20 cellular contexts compared by ENCODE assay signal in the genomic region with DNA sequence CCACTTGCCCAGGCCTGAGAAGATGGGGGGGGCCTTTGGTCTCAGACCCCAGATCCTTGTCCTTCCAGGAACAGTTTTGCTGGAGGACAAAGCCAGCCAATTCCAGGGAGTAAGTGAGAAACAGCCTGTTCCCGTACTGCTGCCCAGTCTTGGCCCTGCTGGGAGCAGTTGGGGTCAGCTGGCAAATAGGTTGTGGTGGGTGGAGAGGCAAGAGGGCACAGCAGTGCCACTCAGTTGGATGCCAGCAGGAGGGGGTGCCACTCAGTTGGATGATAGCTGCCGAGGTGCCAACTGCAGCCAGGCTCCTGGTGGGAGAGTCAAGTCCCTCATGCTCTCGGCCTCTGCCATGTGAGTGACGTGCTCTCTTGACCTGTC.
DNase-seq lines count a peak whose midpoint lies in the region; ATAC-seq and TF ChIP-seq lines count a peak whose summit lies in the region.
"Had no signal": no experiment of that assay in that cellular context is flagged by ENCODE, and none has a peak within 500 bp of the region (broad histone marks: within the 10 kb centered on the region; RNA-seq: fewer than 3 reads in every experiment).

No MANE protein-coding gene starts in this region.

- H3K9ac ChIP-seq in BLaER1: 0 out of 2 replicates have a peak overlapping the region, but pooled peaks have one; percentile 18

- peak overlapping the region; percentile 81 for H3K27ac ChIP-seq in BLaER1
- H3K27ac ChIP-seq: C4-2B, dorsolateral prefrontal cortex, pancreas had no signal

- peaks cover 15% of the 10 kb centered on the region for H4K20me1 ChIP-seq in BLaER1

- ATAC-seq in left lobe of liver: peak; percentile 57
- no peak for ATAC-seq in GM21367 (IDR thresholded peaks at IDR 0.05; ENCODE audit: unreplicated experiment)
- ATAC-seq: activated CD4-positive, CD25-positive, alpha-beta regulatory T cell treated with anti-CD3 and anti-CD28 coated beads, Interleukin-2, amount 50 U/mL, for 24 hours; pancreas had no signal

- no peak overlapping the region for H3K4me3 Mint-ChIP-seq in chondrocyte (ENCODE audit: unreplicated experiment)
- H3K4me3 Mint-ChIP-seq in osteocyte (ENCODE audit: unreplicated experiment): no peak overlapping the region
- H3K4me3 Mint-ChIP-seq: activated naive CD8-positive, alpha-beta T cell treated with anti-CD3 and anti-CD28 coated beads, Interleukin-2, amount 10 ng/mL, durations not matched to agents 7 days and 5 days had no signal

- TF ChIP-seq CTCF in chondrocyte (IDR thresholded peaks at IDR 0.05): no peak
- TF ChIP-seq CTCF in osteocyte (IDR thresholded peaks at IDR 0.05): no peak

- peak overlapping the region; percentile 36 for H3K27ac Mint-ChIP-seq in chondrocyte (ENCODE audit: unreplicated experiment)
- H3K27ac Mint-ChIP-seq in osteocyte (ENCODE audit: unreplicated experiment): peak overlapping the region; percentile 27
- H3K27ac Mint-ChIP-seq: activated naive CD8-positive, alpha-beta T cell treated with anti-CD3 and anti-CD28 coated beads, Interleukin-2, amount 10 ng/mL, durations not matched to agents 7 days and 5 days had no signal

- H3K4me1 Mint-ChIP-seq in chondrocyte (ENCODE audit: low read depth) (peaks cover 54% of the 10 kb centered on the region), osteocyte (ENCODE audit: unreplicated experiment) (peaks cover 60% of the 10 kb centered on the region)

- no peak for DNase-seq in chondrocyte (ENCODE audit: low spot score)
- no peak for DNase-seq in left lobe of liver (ENCODE audit: low spot score)
- DNase-seq in osteocyte (ENCODE audit: extremely low spot score, unreplicated experiment): no peak
- DNase-seq in EL: no peak
- DNase-seq in stimulated activated CD4-positive, alpha-beta T cell treated with anti-CD3 and anti-CD28 coated beads, Interleukin-4, amount 100 ng/mL, for 1 hour: no peak
- no peak for DNase-seq in COLO668 (lab: John Stamatoyannopoulos, UW; ENCODE audit: unreplicated experiment)
- DNase-seq: activated naive CD8-positive, alpha-beta T cell treated with anti-CD3 and anti-CD28 coated beads, Interleukin-2, amount 10 ng/mL, durations not matched to agents 7 days and 5 days; dorsolateral prefrontal cortex; GF-D8; NCI-H2107; NCI-H510A treated with DMSO at 0.1 percent for 48 hours; RPMI8226; stimulated activated CD4-positive, alpha-beta T cell treated with anti-CD3 and anti-CD28 coated beads, Interleukin-4, amount 100 ng/mL, for 24 hours had no signal

- no peaks in the 10 kb centered on the region for H3K27me3 ChIP-seq in BLaER1
- H3K27me3 ChIP-seq: dorsolateral prefrontal cortex, left lung, pancreas had no signal

- no peak overlapping the region for H3K4me3 ChIP-seq in BLaER1
- H3K4me3 ChIP-seq: dorsolateral prefrontal cortex, left lung, pancreas, skin epidermis had no signal

- H3K4me2 ChIP-seq in BLaER1: peak overlapping the region; percentile 87

- peaks cover 83% of the 10 kb centered on the region for H3K4me1 ChIP-seq in BLaER1

- peaks cover 29% of the 10 kb centered on the region for H3K36me3 ChIP-seq in BLaER1

- no peaks in the 10 kb centered on the region for H3K9me3 ChIP-seq in BLaER1
- H3K9me3 ChIP-seq: left lung, pancreas had no signal

- no peaks in the 10 kb centered on the region for H3K9me3 Mint-ChIP-seq in chondrocyte (ENCODE audit: low read depth)
- no peaks in the 10 kb centered on the region for H3K9me3 Mint-ChIP-seq in osteocyte (ENCODE audit: unreplicated experiment)
- H3K9me3 Mint-ChIP-seq: activated naive CD8-positive, alpha-beta T cell treated with anti-CD3 and anti-CD28 coated beads, Interleukin-2, amount 10 ng/mL, durations not matched to agents 7 days and 5 days had no signal

- peaks cover 12% of the 10 kb centered on the region for H3K36me3 Mint-ChIP-seq in chondrocyte (ENCODE audit: low read depth)
- peaks cover 16% of the 10 kb centered on the region for H3K36me3 Mint-ChIP-seq in osteocyte (ENCODE audit: unreplicated experiment)

- no peaks in the 10 kb centered on the region for H3K27me3 Mint-ChIP-seq in chondrocyte (ENCODE audit: low read depth)
- no peaks in the 10 kb centered on the region for H3K27me3 Mint-ChIP-seq in osteocyte (ENCODE audit: unreplicated experiment)
- H3K27me3 Mint-ChIP-seq: activated naive CD8-positive, alpha-beta T cell treated with anti-CD3 and anti-CD28 coated beads, Interleukin-2, amount 10 ng/mL, durations not matched to agents 7 days and 5 days had no signal
